ENCODE assay signal across 8 cellular contexts in genomic region chr1:151399890-151400235, GRCh38. TPM values are rescaled to one million over a fixed set of nuclear protein-coding genes. Genes with fewer than 3 reads are reported as not detected.
A peak's percentile ranks its signal among the peaks of the same experiment; 100 is the strongest.
DNase-seq lines count a peak whose midpoint lies in the region; ATAC-seq and TF ChIP-seq lines count a peak whose summit lies in the region.

No MANE protein-coding gene starts in this region.

- peak; percentile 24 for DNase-seq in NCI-H748 (lab: John Stamatoyannopoulos, UW; ENCODE audit: unreplicated experiment)
- DNase-seq in NCI-H748 treated with DMSO at 0.1 percent for 48 hours (lab: John Stamatoyannopoulos, UW): no peak
- peak; percentile 42 for DNase-seq in NB4 (ENCODE audit: low read depth)
- peak in 3 of 4 donors; percentile 9 to 26 (median 18) for DNase-seq in body of pancreas
- DNase-seq in iris pigment epithelial cell (ENCODE audit: low read depth): peak; percentile 42
- DNase-seq in stimulated activated CD4-positive, alpha-beta T cell treated with anti-CD3 and anti-CD28 coated beads, Interleukin-4, amount 100 ng/mL, for 1 hour: peak; percentile 5
- no peak for DNase-seq in NOMO-1 treated with DMSO at 0.1 percent for 48 hours (lab: John Stamatoyannopoulos, UW; ENCODE audit: unreplicated experiment)

- WGBS in body of pancreas, 2 donors: 0% methylated on average over 8 to 19 of the region's 19 CpGs

- TF ChIP-seq CTCF in NB4 (IDR thresholded peaks at IDR 0.05; ENCODE audit: low read depth, low read length): no peak
- TF ChIP-seq CTCF in body of pancreas (IDR thresholded peaks at IDR 0.05): no peak

- H3K27me3 ChIP-seq in body of pancreas: no peaks in the 10 kb centered on the region

- H3K27ac ChIP-seq in body of pancreas: peak overlapping the region; percentile 66 to 85 (median 80)

- H3K4me3 ChIP-seq in NB4 (ENCODE audit: low read depth, low read length) (peak overlapping the region; percentile 96), body of pancreas (peak overlapping the region; percentile 54 to 69)

- intact Hi-C loops in body of pancreas (cut with DNase I): loop anchor here (5.0 kb wide), 1 partner anchor 98 kb away; no protein-coding TSS in a partner anchor

- H3K4me1 ChIP-seq in body of pancreas: peaks cover 18% of the 10 kb centered on the region

- peaks cover 0 to 5% of the 10 kb centered on the region in 2 donors for H3K36me3 ChIP-seq in body of pancreas (replicated peaks in 1 of 2; ENCODE audit: insufficient read depth in 1 of 2, low read depth in 2 of 2)

- peak; percentile 5 for ATAC-seq in body of pancreas
- no peak for ATAC-seq in HG03045 (IDR thresholded peaks at IDR 0.05; ENCODE audit: unreplicated experiment)

- TF ChIP-seq POLR2A in NB4 (IDR thresholded peaks at IDR 0.05; ENCODE audit: extremely low read depth, insufficient read length): no peak
- TF ChIP-seq POLR2A in body of pancreas (IDR thresholded peaks at IDR 0.05): no peak

- no peaks in the 10 kb centered on the region for H3K9me3 ChIP-seq in body of pancreas

RNA-seq across cellular contexts. Expression of gene PSMB4, which starts 0.5 kb away (rescaled TPM):
- 100 to 1,000 TPM; 109 to 126 TPM for total RNA-seq in body of pancreas

RNA-seq across cellular contexts. Expression of gene SELENBP1, which starts 27.4 kb away (rescaled TPM):
- 100 to 1,000 TPM in 1 of 2 donors, 10 to 100 TPM in 1; 52.1 to 106 TPM for total RNA-seq in body of pancreas

RNA-seq across cellular contexts. Expression of gene RFX5, which starts 52.8 kb away (rescaled TPM):
- total RNA-seq in body of pancreas: 10 to 100 TPM in 1 of 2 donors, 1 to 10 TPM in 1; 8.3 to 14.5 TPM

RNA-seq across cellular contexts. Expression of gene POGZ, which starts 59.4 kb away (rescaled TPM):
- 10 to 100 TPM; 29.8 to 76.8 TPM for total RNA-seq in body of pancreas

Comparison
In these comparisons a context has a peak if more than half of its experiments do, and no peak if none do; other contexts are left out.
1. DNase-seq: peak in NCI-H748 (single experiment), NB4 (single experiment), body of pancreas (3 of 4), iris pigment epithelial cell (single experiment) and stimulated activated CD4-positive, alpha-beta T cell treated with anti-CD3 and anti-CD28 coated beads, Interleukin-4, amount 100 ng/mL, for 1 hour (single experiment); none in NCI-H748 treated with DMSO at 0.1 percent for 48 hours (single experiment) and NOMO-1 treated with DMSO at 0.1 percent for 48 hours (single experiment).